2 cellular contexts compared by ENCODE assay signal in the genomic region with DNA sequence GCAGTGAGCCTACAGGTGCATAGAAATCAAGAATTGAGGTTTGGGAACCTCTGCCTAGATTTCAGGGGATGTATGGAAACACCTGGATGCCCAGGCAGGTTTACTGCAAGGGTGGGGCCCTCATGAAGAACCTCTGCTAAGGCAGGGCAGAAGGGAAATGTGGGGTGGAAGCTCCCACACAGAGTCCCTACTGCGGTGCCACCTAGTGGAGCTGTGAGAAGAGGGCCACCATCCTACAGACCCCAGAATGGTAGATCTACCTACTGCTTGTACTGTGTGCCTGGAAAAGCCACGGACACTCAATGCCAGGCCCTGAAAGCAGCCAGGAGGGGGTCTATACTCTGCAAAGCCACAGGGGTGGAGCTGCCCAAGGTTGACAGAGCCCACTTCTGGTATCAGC.
TF ChIP-seq lines count a peak whose summit lies in the region.

No MANE protein-coding gene starts in this region.

TF ChIP-seq in GM23338, 12 proteins besides CTCF, POLR2A, EP300 and RAD21:
- TF ChIP-seq ZNF114 (CRISPR knock-in tag; IDR thresholded peaks at IDR 0.05) (no peak), STAT1 (IDR thresholded peaks at IDR 0.05; ENCODE audit: unreplicated experiment) (no peak), NANOG (IDR thresholded peaks at IDR 0.05; ENCODE audit: borderline replicate concordance) (no peak), CREB1 (CRISPR knock-in tag; IDR thresholded peaks at IDR 0.05; ENCODE audit: low read depth) (no peak), JUNB (IDR thresholded peaks at IDR 0.05; ENCODE audit: unreplicated experiment) (no peak)
TF ChIP-seq in GM23338: peak in this region for 0.

TF ChIP-seq in H1, 55 proteins besides CTCF, POLR2A, EP300 and RAD21:
- TF ChIP-seq NANOG (IDR thresholded peaks at IDR 0.05; ENCODE audit: insufficient read depth, low read depth, low read length, poor library complexity, severe bottlenecking) = no peak
- no peak for TF ChIP-seq GTF2F1 (IDR thresholded peaks at IDR 0.05; ENCODE audit: borderline replicate concordance, low read depth, low read length)
- TF ChIP-seq TCF12 (IDR thresholded peaks at IDR 0.05; ENCODE audit: low read depth, low read length) = no peak
- no peak for TF ChIP-seq JUN (IDR thresholded peaks at IDR 0.05; ENCODE audit: low read depth, low read length)
- TF ChIP-seq PHF8 (conservative IDR thresholded peaks at IDR 0.05; ENCODE audit: low read depth, low read length) = no peak
- no peak for TF ChIP-seq RFX5 (IDR thresholded peaks at IDR 0.05; ENCODE audit: borderline replicate concordance, low read depth, low read length)
- no peak for TF ChIP-seq SIRT6 (IDR thresholded peaks at IDR 0.05; ENCODE audit: low read length)
- TF ChIP-seq KDM1A (IDR thresholded peaks at IDR 0.05; ENCODE audit: borderline replicate concordance, low read length) = no peak
- TF ChIP-seq, protein P1, sequence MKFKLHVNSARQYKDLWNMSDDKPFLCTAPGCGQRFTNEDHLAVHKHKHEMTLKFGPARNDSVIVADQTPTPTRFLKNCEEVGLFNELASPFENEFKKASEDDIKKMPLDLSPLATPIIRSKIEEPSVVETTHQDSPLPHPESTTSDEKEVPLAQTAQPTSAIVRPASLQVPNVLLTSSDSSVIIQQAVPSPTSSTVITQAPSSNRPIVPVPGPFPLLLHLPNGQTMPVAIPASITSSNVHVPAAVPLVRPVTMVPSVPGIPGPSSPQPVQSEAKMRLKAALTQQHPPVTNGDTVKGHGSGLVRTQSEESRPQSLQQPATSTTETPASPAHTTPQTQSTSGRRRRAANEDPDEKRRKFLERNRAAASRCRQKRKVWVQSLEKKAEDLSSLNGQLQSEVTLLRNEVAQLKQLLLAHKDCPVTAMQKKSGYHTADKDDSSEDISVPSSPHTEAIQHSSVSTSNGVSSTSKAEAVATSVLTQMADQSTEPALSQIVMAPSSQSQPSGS (IDR thresholded peaks at IDR 0.05; ENCODE audit: low read length) = no peak
- TF ChIP-seq, protein P2, sequence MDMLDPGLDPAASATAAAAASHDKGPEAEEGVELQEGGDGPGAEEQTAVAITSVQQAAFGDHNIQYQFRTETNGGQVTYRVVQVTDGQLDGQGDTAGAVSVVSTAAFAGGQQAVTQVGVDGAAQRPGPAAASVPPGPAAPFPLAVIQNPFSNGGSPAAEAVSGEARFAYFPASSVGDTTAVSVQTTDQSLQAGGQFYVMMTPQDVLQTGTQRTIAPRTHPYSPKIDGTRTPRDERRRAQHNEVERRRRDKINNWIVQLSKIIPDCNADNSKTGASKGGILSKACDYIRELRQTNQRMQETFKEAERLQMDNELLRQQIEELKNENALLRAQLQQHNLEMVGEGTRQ (IDR thresholded peaks at IDR 0.05; ENCODE audit: low read length) = no peak
- no peak for TF ChIP-seq CEBPB (IDR thresholded peaks at IDR 0.05; ENCODE audit: low read depth, low read length)
- no peak for TF ChIP-seq SIX5 (IDR thresholded peaks at IDR 0.05; ENCODE audit: low read depth, low read length)
- TF ChIP-seq SAP30 (IDR thresholded peaks at IDR 0.05; ENCODE audit: insufficient read depth, insufficient replicate concordance, low read length) = no peak
